Comparison of ENCODE assay signal across 24 cellular contexts in the genomic region with DNA sequence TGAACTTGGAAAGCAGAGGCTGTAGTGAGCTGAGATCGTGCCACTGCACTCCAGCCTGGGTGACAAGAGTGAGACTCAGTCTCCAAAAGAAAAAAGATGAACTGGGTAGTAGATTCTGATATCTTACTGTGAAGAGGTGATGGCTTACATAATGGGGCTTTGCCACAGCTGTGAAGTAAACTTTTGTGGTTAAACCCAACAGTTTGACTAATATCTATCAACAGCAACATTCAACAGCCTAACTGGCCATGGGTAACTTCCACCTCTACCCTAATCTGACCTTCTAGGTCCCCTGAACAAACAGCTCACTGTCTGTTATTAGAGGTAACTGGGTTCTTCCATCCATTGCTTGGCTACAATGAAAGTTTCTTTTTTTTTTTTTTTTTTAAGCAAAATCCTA. TPM values are rescaled to one million over a fixed set of nuclear protein-coding genes. Genes with fewer than 3 reads are reported as not detected.
DNase-seq lines count a peak whose midpoint lies in the region; ATAC-seq and TF ChIP-seq lines count a peak whose summit lies in the region.
"Had no signal": no experiment of that assay in that cellular context is flagged by ENCODE, and none has a peak within 500 bp of the region (broad histone marks: within the 10 kb centered on the region; RNA-seq: fewer than 3 reads in every experiment).

No MANE protein-coding gene starts in this region.

- H3K27ac Mint-ChIP-seq in progenitor cell of endocrine pancreas = no peak overlapping the region
- H3K27ac Mint-ChIP-seq: activated CD4-positive, alpha-beta T cell treated with anti-CD3 and anti-CD28 coated beads, Interleukin-2, amount 10 ng/mL, durations not matched to agents 7 days and 5 days; CD4-positive, alpha-beta T cell; stimulated activated naive CD8-positive, alpha-beta T cell treated with anti-CD3 and anti-CD28 coated beads, Interleukin-15, Interleukin-2, amounts not matched to agents 100 ng/mL and 50 ng/mL, for 24 hours had no signal

- peaks cover 19% of the 10 kb centered on the region for H3K4me1 Mint-ChIP-seq in progenitor cell of endocrine pancreas (ENCODE audit: low read depth)
- H3K4me1 Mint-ChIP-seq: activated CD4-positive, alpha-beta T cell treated with anti-CD3 and anti-CD28 coated beads, Interleukin-2, amount 10 ng/mL, durations not matched to agents 7 days and 5 days had no signal

- ATAC-seq in HG03439 (IDR thresholded peaks at IDR 0.05; ENCODE audit: unreplicated experiment) = peak; percentile 59
- ATAC-seq: activated T-cell treated with anti-CD3 and anti-CD28 coated beads, Interleukin-2, amount 50 U/mL, for 4 hours; body of pancreas; gastrocnemius medialis; HepG2 had no signal

- DNase-seq in NOMO-1 (lab: John Stamatoyannopoulos, UW; ENCODE audit: unreplicated experiment in 2 of 2) = peak; percentile 4 to 5
- DNase-seq in NOMO-1 treated with dmso at 0.1 percent for 144 hours (lab: John Stamatoyannopoulos, UW; ENCODE audit: unreplicated experiment) = no peak
- DNase-seq in NOMO-1 treated with DMSO at 0.1 percent for 48 hours (lab: John Stamatoyannopoulos, UW; ENCODE audit: unreplicated experiment) = peak; percentile 19
- DNase-seq in mucosa of gallbladder (ENCODE audit: low spot score) = no peak
- no peak for DNase-seq in dermis blood vessel endothelial cell
- no peak for DNase-seq in progenitor cell of endocrine pancreas (ENCODE audit: low spot score, unreplicated experiment)
- no peak for DNase-seq in NCI-H1105 treated with DMSO at 0.1 percent for 48 hours (lab: John Stamatoyannopoulos, UW)
- DNase-seq: 8988T; activated CD4-positive, alpha-beta T cell treated with anti-CD3 and anti-CD28 coated beads, Interleukin-2, amount 10 ng/mL, durations not matched to agents 7 days and 5 days; activated T-cell treated with anti-CD3 and anti-CD28 coated beads, Interleukin-2, amount 50 U/mL, for 4 hours; body of pancreas; CD4-positive, alpha-beta T cell; esophagus squamous epithelium; gastrocnemius medialis; hippocampal formation; mesendoderm; NCI-H1417; NCI-H446 treated with DMSO at 0.1 percent for 48 hours; occipital lobe; uterus had no signal

- no peak for TF ChIP-seq CTCF in progenitor cell of endocrine pancreas (IDR thresholded peaks at IDR 0.05; ENCODE audit: unreplicated experiment)

- H3K4me3 Mint-ChIP-seq in progenitor cell of endocrine pancreas (ENCODE audit: low read depth) = no peak overlapping the region
- H3K4me3 Mint-ChIP-seq: activated CD4-positive, alpha-beta T cell treated with anti-CD3 and anti-CD28 coated beads, Interleukin-2, amount 10 ng/mL, durations not matched to agents 7 days and 5 days; activated T-cell treated with anti-CD3 and anti-CD28 coated beads, Interleukin-2, amount 50 U/mL, for 4 hours; CD4-positive, alpha-beta T cell; stimulated activated naive CD8-positive, alpha-beta T cell treated with anti-CD3 and anti-CD28 coated beads, Interleukin-15, Interleukin-2, amounts not matched to agents 100 ng/mL and 50 ng/mL, for 24 hours; WTC11 had no signal

- no peaks in the 10 kb centered on the region for H3K27me3 Mint-ChIP-seq in progenitor cell of endocrine pancreas
- H3K27me3 Mint-ChIP-seq: activated CD4-positive, alpha-beta T cell treated with anti-CD3 and anti-CD28 coated beads, Interleukin-2, amount 10 ng/mL, durations not matched to agents 7 days and 5 days; stimulated activated naive CD8-positive, alpha-beta T cell treated with anti-CD3 and anti-CD28 coated beads, Interleukin-15, Interleukin-2, amounts not matched to agents 100 ng/mL and 50 ng/mL, for 24 hours had no signal

- no peaks in the 10 kb centered on the region for H3K9me3 Mint-ChIP-seq in progenitor cell of endocrine pancreas (ENCODE audit: low read depth)
- H3K9me3 Mint-ChIP-seq: activated CD4-positive, alpha-beta T cell treated with anti-CD3 and anti-CD28 coated beads, Interleukin-2, amount 10 ng/mL, durations not matched to agents 7 days and 5 days; activated T-cell treated with anti-CD3 and anti-CD28 coated beads, Interleukin-2, amount 50 U/mL, for 4 hours; CD4-positive, alpha-beta T cell; stimulated activated naive CD8-positive, alpha-beta T cell treated with anti-CD3 and anti-CD28 coated beads, Interleukin-15, Interleukin-2, amounts not matched to agents 100 ng/mL and 50 ng/mL, for 24 hours; WTC11 had no signal

- H3K36me3 Mint-ChIP-seq in progenitor cell of endocrine pancreas (ENCODE audit: insufficient read depth) = peaks cover 15% of the 10 kb centered on the region

RNA-seq across cellular contexts. Expression of a gene that starts 52.1 kb away (rescaled TPM):
- 70.1 TPM for total RNA-seq in mucosa of gallbladder
- 65.7 and 92.7 TPM in 2 replicates for total RNA-seq in dermis blood vessel endothelial cell
- total RNA-seq in progenitor cell of endocrine pancreas = 68.7 and 69.4 TPM in 2 replicates

Comparison
In these comparisons a context has a peak if more than half of its experiments do, and no peak if none do; other contexts are left out.
1. DNase-seq: peak in NOMO-1 (2 of 2) and NOMO-1 treated with DMSO at 0.1 percent for 48 hours (single experiment); none in NOMO-1 treated with dmso at 0.1 percent for 144 hours (single experiment), mucosa of gallbladder (single experiment), dermis blood vessel endothelial cell (single experiment), progenitor cell of endocrine pancreas (single experiment) and NCI-H1105 treated with DMSO at 0.1 percent for 48 hours (single experiment).